In the genomic region with DNA sequence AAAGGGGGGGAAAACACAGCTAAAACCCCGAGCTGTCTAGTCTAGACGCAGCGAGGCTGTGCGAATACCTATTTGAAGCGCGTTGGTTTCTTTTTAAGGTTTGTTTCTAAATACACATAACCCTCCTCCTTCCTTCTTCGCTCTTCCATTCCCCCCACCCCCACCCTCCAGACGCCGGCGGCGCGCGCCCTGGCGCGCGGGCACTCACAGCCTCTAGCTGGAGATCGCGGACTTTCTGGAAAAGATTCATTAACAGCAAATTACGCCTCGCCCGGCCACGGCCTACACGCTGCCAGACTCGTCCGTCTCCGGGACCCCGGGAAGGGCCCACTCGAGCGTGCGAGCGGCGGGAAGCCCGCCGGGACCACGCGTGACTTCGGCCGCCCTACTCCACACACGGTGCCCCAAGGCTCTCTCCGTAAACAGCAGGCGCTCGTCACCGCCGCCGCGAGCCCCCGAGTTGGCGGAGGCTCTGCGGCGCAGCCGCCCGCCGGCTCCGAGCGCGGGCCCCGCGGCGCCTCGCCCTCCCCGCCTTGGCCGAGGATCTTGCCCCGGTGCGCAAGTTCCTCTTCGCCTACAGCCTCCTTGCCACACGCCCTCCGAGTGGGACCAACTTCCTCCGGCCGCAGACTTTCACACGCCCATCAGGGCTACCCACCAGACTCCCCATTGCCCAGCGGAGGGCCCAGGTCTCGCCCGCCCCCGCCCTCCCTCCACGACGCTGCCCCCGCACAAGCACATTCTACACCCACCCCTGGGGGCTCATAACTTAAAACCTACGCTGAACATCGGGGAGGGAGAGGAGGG, we compare ENCODE assay signal across 8 cellular contexts. TPM values are rescaled to one million over a fixed set of nuclear protein-coding genes. Genes with fewer than 3 reads are reported as not detected.
DNase-seq lines count a peak whose midpoint lies in the region; ATAC-seq lines count a peak whose summit lies in the region.

No MANE protein-coding gene starts in this region.

- H3K36me3 Mint-ChIP-seq in activated naive CD4-positive, alpha-beta T cell treated with anti-CD3 and anti-CD28 coated beads, Interleukin-2, amount 50 U/mL, for 24 hours, result peaks cover 3% of the 10 kb centered on the region

- no peaks in the 10 kb centered on the region for H3K36me3 ChIP-seq in skeletal muscle tissue (ENCODE audit: control insufficient read depth in 3 of 3, insufficient read depth in 3 of 3, low read length in 3 of 3)

- H3K4me3 ChIP-seq in iPS-11a (ENCODE audit: low read depth, low read length), result peak overlapping the region; percentile 49
- peak overlapping the region; percentile 71 to 74 (median 71) for H3K4me3 ChIP-seq in skeletal muscle tissue (ENCODE audit: low read length in 3 of 3)

- H3K27me3 Mint-ChIP-seq in activated naive CD4-positive, alpha-beta T cell treated with anti-CD3 and anti-CD28 coated beads, Interleukin-2, amount 50 U/mL, for 24 hours, result no peaks in the 10 kb centered on the region

- H3K27ac Mint-ChIP-seq in activated naive CD4-positive, alpha-beta T cell treated with anti-CD3 and anti-CD28 coated beads, Interleukin-2, amount 50 U/mL, for 24 hours, result peak overlapping the region; percentile 92

- no peaks in the 10 kb centered on the region for H3K9me3 ChIP-seq in skeletal muscle tissue (ENCODE audit: control insufficient read depth in 3 of 3, low read length in 3 of 3)

- H3K4me1 Mint-ChIP-seq in activated naive CD4-positive, alpha-beta T cell treated with anti-CD3 and anti-CD28 coated beads, Interleukin-2, amount 50 U/mL, for 24 hours, result peaks cover 32% of the 10 kb centered on the region

- no peak for ATAC-seq in GM18502 (IDR thresholded peaks at IDR 0.05; ENCODE audit: poor library complexity, unreplicated experiment)
- no peak for ATAC-seq in GM21526 (IDR thresholded peaks at IDR 0.05; ENCODE audit: low FRiP score, unreplicated experiment)

- peak overlapping the region; percentile 72 for H3K27ac ChIP-seq in skeletal muscle tissue (ENCODE audit: low read depth, low read length)

- H3K4me3 Mint-ChIP-seq in activated naive CD4-positive, alpha-beta T cell treated with anti-CD3 and anti-CD28 coated beads, Interleukin-2, amount 50 U/mL, for 24 hours, result peak overlapping the region; percentile 94

- H3K27me3 ChIP-seq in skeletal muscle tissue (ENCODE audit: control insufficient read depth in 3 of 3, insufficient read depth in 3 of 3, low read length in 3 of 3), result peaks cover 0 to 10% (median 0%) of the 10 kb centered on the region in 3 donors

- peaks cover 9 to 31% (median 20%) of the 10 kb centered on the region in 3 donors for H3K4me1 ChIP-seq in skeletal muscle tissue (ENCODE audit: control insufficient read depth in 3 of 3, insufficient read depth in 3 of 3, low read length in 3 of 3)

- H3K9me3 Mint-ChIP-seq in activated naive CD4-positive, alpha-beta T cell treated with anti-CD3 and anti-CD28 coated beads, Interleukin-2, amount 50 U/mL, for 24 hours, result no peaks in the 10 kb centered on the region

- peak overlapping the region; percentile 66 to 83 (median 73) for H3K9ac ChIP-seq in skeletal muscle tissue (ENCODE audit: low read depth in 1 of 3, low read length in 3 of 3)

- DNase-seq in EH (ENCODE audit: low read depth) (peak; percentile 42), M059J (ENCODE audit: low read depth) (peak; percentile 52), SK-N-DZ (ENCODE audit: low spot score) (no peak)

RNA-seq across cellular contexts. Expression of a gene that starts 2.0 kb away (rescaled TPM):
- total RNA-seq in M059J (2014; rRNA removed; shearing (Covaris generic)), result 35.5 and 50.6 TPM in 2 replicates
- 19.8 TPM for total RNA-seq in skeletal muscle tissue
- 54.9 and 65.2 TPM in 2 replicates for polyA plus RNA-seq in SK-N-DZ (2014; cell fraction: cytosol; rRNA removed)
- polyA plus RNA-seq in SK-N-DZ (2014; cell fraction: nucleus; rRNA removed), result 40.2 and 73.5 TPM in 2 replicates
